8 cellular contexts compared by ENCODE assay signal in genomic region chr21:44928500-44929241, GRCh38. TPM values are rescaled to one million over a fixed set of nuclear protein-coding genes. Genes with fewer than 3 reads are reported as not detected.
DNase-seq lines count a peak whose midpoint lies in the region; ATAC-seq and TF ChIP-seq lines count a peak whose summit lies in the region.
"Not testable (repeated sequence)": the region's sequence is repeated elsewhere in the genome, so short reads cannot be mapped to it uniquely, and the experiment has no call there.

No MANE protein-coding gene starts in this region.

- peak overlapping the region; percentile 77 for H3K4me3 ChIP-seq in GM06990 (replicated peaks; ENCODE audit: low read depth, low read length)
- H3K4me3 ChIP-seq in Jurkat, Clone E6-1 (ENCODE audit: low read length) = peak overlapping the region; percentile 58
- H3K4me3 ChIP-seq in effector memory CD4-positive, alpha-beta T cell (ENCODE audit: insufficient read depth, low read depth, low read length, poor library complexity, severe bottlenecking) = peak overlapping the region; percentile 71
- peak overlapping the region; percentile 57 for H3K4me3 ChIP-seq in skeletal muscle satellite cell (ENCODE audit: low read length)

- DNase-seq in AG08396 (ENCODE audit: low spot score) (peak; percentile 71), kidney tubule cell (ENCODE audit: low spot score) (peak; percentile 77)
- not testable (repeated sequence) for DNase-seq in GM06990 (ENCODE audit: extremely low read depth, insufficient read length); Jurkat, Clone E6-1 (ENCODE audit: low read depth, low spot score); T-cell; effector memory CD4-positive, alpha-beta T cell

- H3K9me3 ChIP-seq in effector memory CD4-positive, alpha-beta T cell (ENCODE audit: control insufficient read depth, low read length); skeletal muscle satellite cell (replicated peaks; ENCODE audit: low read length): not testable (repeated sequence)

- peaks cover 72 to 74% (median 74%) of the 10 kb centered on the region in 3 donors for H3K4me1 Mint-ChIP-seq in T-cell
- H3K4me1 Mint-ChIP-seq in activated naive CD4-positive, alpha-beta T cell treated with anti-CD3 and anti-CD28 coated beads, Interleukin-2, amount 50 U/mL, for 24 hours = peaks cover 75% of the 10 kb centered on the region

- CTCF ChIA-PET in T-cell (lab: Charles Lee) = interaction anchor here (0.6 to 1.3 kb wide), 4 partner anchors 12 to 557 kb away, joined by 3 read pairs; no protein-coding TSS in a partner anchor

- H3K9me3 Mint-ChIP-seq in T-cell; activated naive CD4-positive, alpha-beta T cell treated with anti-CD3 and anti-CD28 coated beads, Interleukin-2, amount 50 U/mL, for 24 hours: not testable (repeated sequence)

- not testable (repeated sequence) for H3K36me3 Mint-ChIP-seq in T-cell; activated naive CD4-positive, alpha-beta T cell treated with anti-CD3 and anti-CD28 coated beads, Interleukin-2, amount 50 U/mL, for 24 hours

- H3K36me3 ChIP-seq in GM06990 (ENCODE audit: control insufficient read depth, insufficient read depth, low read length); effector memory CD4-positive, alpha-beta T cell (ENCODE audit: control insufficient read depth, insufficient read depth, low read length); skeletal muscle satellite cell (ENCODE audit: insufficient read depth, low read length): not testable (repeated sequence)

- TF ChIP-seq CTCF in GM06990 (IDR thresholded peaks at IDR 0.05; ENCODE audit: insufficient read depth, low read length, poor library complexity, severe bottlenecking) = not testable (repeated sequence)

- H3K27ac ChIP-seq in effector memory CD4-positive, alpha-beta T cell (ENCODE audit: insufficient read depth, low read length, poor library complexity, severe bottlenecking) = peak overlapping the region; percentile 83

- H3K9ac ChIP-seq in skeletal muscle satellite cell (ENCODE audit: low read depth, low read length) = peak overlapping the region; percentile 81

- not testable (repeated sequence) for H3K27me3 ChIP-seq in GM06990 (replicated peaks; ENCODE audit: control insufficient read depth, insufficient read depth, low read length); effector memory CD4-positive, alpha-beta T cell (replicated peaks; ENCODE audit: control insufficient read depth, insufficient read depth, low read length, poor library complexity, severe bottlenecking); skeletal muscle satellite cell (ENCODE audit: control insufficient read depth, insufficient read depth, low read length)

- peak overlapping the region; percentile 78 for H3K4me2 ChIP-seq in skeletal muscle satellite cell (ENCODE audit: low read length)

- peaks cover 67% of the 10 kb centered on the region for H3K4me1 ChIP-seq in effector memory CD4-positive, alpha-beta T cell (ENCODE audit: control insufficient read depth, insufficient read depth, low read length, poor library complexity, severe bottlenecking)
- peaks cover 79% of the 10 kb centered on the region for H3K4me1 ChIP-seq in skeletal muscle satellite cell (ENCODE audit: control insufficient read depth, insufficient read depth, low read length)

- peak overlapping the region; percentile 79 to 100 (median 87) for H3K4me3 Mint-ChIP-seq in T-cell
- H3K4me3 Mint-ChIP-seq in activated naive CD4-positive, alpha-beta T cell treated with anti-CD3 and anti-CD28 coated beads, Interleukin-2, amount 50 U/mL, for 24 hours = peak overlapping the region; percentile 89

- POLR2A ChIA-PET in T-cell (lab: Charles Lee) = interaction anchor here in 1 of 2 donors (0.5 kb wide), 1 partner anchor 78 kb away, joined by 7 read pairs; no protein-coding TSS in a partner anchor

- ATAC-seq in T-cell (replicated peaks in 1 of 4) = not testable (repeated sequence)

- not testable (repeated sequence) for H3K27me3 Mint-ChIP-seq in T-cell; activated naive CD4-positive, alpha-beta T cell treated with anti-CD3 and anti-CD28 coated beads, Interleukin-2, amount 50 U/mL, for 24 hours

- peak overlapping the region; percentile 96 to 100 for H3K27ac Mint-ChIP-seq in T-cell
- H3K27ac Mint-ChIP-seq in activated naive CD4-positive, alpha-beta T cell treated with anti-CD3 and anti-CD28 coated beads, Interleukin-2, amount 50 U/mL, for 24 hours = peak overlapping the region; percentile 90

RNA-seq across cellular contexts. Expression of gene ITGB2, which starts 8.0 kb away (rescaled TPM):
- polyA plus RNA-seq in Jurkat, Clone E6-1 (2012; ENCODE audit: insufficient read depth, insufficient read length) = 108 TPM
- total RNA-seq in T-cell = 100 to 1,000 TPM; 249 to 498 (median 304) TPM
- total RNA-seq in skeletal muscle satellite cell (2012; rRNA removed) = 1.7 TPM in 1 of 2 replicates, not detected in the other

RNA-seq across cellular contexts. Expression of gene SLX9, which starts 11.2 kb away (rescaled TPM):
- polyA plus RNA-seq in Jurkat, Clone E6-1 (2012; ENCODE audit: insufficient read depth, insufficient read length) = 64.7 TPM
- total RNA-seq in T-cell = 10 to 100 TPM; 16.7 to 32.2 (median 26.7) TPM
- total RNA-seq in skeletal muscle satellite cell (2012; rRNA removed) = 18.1 and 25.6 TPM in 2 replicates

RNA-seq across cellular contexts. Expression of gene PTTG1IP, which starts 55.2 kb away (rescaled TPM):
- polyA plus RNA-seq in Jurkat, Clone E6-1 (2012; ENCODE audit: insufficient read depth, insufficient read length) = 98.0 TPM
- total RNA-seq in T-cell = 10 to 100 TPM; 73.4 to 91.1 (median 90.2) TPM
- total RNA-seq in skeletal muscle satellite cell (2012; rRNA removed) = 97.6 and 155 TPM in 2 replicates
